ENCODE assay signal across 25 cellular contexts in genomic region chr3:179797192-179797591, GRCh38.
DNase-seq lines count a peak whose midpoint lies in the region; ATAC-seq, FAIRE-seq and TF ChIP-seq lines count a peak whose summit lies in the region.
"Had no signal": no experiment of that assay in that cellular context is flagged by ENCODE, and none has a peak within 500 bp of the region (broad histone marks: within the 10 kb centered on the region; RNA-seq: fewer than 3 reads in every experiment).

No MANE protein-coding gene starts in this region.

- H3K4me1 ChIP-seq in endodermal cell (ENCODE audit: control insufficient read depth, insufficient read depth, low read length) (peaks cover 4% of the 10 kb centered on the region), pancreas (peaks cover 0 to 26% (median 6%) of the 10 kb centered on the region in 3 donors), thyroid gland (peaks cover 0 to 3% of the 10 kb centered on the region in 2 donors)
- H3K4me1 ChIP-seq: BE2C, HAP-1 had no signal

- H3K27me3 ChIP-seq in endodermal cell (ENCODE audit: control insufficient read depth, insufficient read depth, low read length, poor library complexity, severe bottlenecking): no peaks in the 10 kb centered on the region
- H3K27me3 ChIP-seq in pancreas: no peaks in the 10 kb centered on the region
- H3K27me3 ChIP-seq in thyroid gland: no peaks in the 10 kb centered on the region
- H3K27me3 ChIP-seq: BE2C; BLaER1 treated with 17β-estradiol and CSF1 and Interleukin-3, amounts not matched to agents 10 nM and 100 nM had no signal

- CTCF ChIA-PET in activated CD8-positive, alpha-beta memory T cell treated with anti-CD3 and anti-CD28 coated beads, Interleukin-2, amount 10 ng/mL, durations not matched to agents 7 days and 5 days (lab: Charles Lee): no interaction called here

- DNase-seq in NCI-H526 (lab: John Stamatoyannopoulos, UW): peak; percentile 9 to 56
- DNase-seq in endodermal cell: no peak
- DNase-seq in pancreas: no peak
- no peak for DNase-seq in activated CD8-positive, alpha-beta memory T cell treated with anti-CD3 and anti-CD28 coated beads, Interleukin-2, amount 10 ng/mL, durations not matched to agents 7 days and 5 days
- no peak for DNase-seq in thyroid gland
- no peak for DNase-seq in NCI-H69 (lab: John Stamatoyannopoulos, UW)
- DNase-seq: 8988T; ACHN; AML-193; BE2C; CD4-positive, alpha-beta T cell; CD8-positive, alpha-beta memory T cell; DMS 273 treated with DMSO at 0.1 percent for 48 hours; DMS79; EL; GDM1; HFFc6 had no signal

- no peaks in the 10 kb centered on the region for H3K27me3 Mint-ChIP-seq in endodermal cell (ENCODE audit: insufficient read depth)
- peaks cover 4% of the 10 kb centered on the region for H3K27me3 Mint-ChIP-seq in activated CD8-positive, alpha-beta memory T cell treated with anti-CD3 and anti-CD28 coated beads, Interleukin-2, amount 10 ng/mL, durations not matched to agents 7 days and 5 days
- H3K27me3 Mint-ChIP-seq: CD4-positive, alpha-beta T cell; CD8-positive, alpha-beta memory T cell had no signal

- 89% methylated on average over 1 of the region's 1 CpG; no CpG with 5 or more reads in 1 of the 2 experiments for WGBS in endodermal cell (ENCODE audit: insufficient coverage in 1 of 2, insufficient read length in 1 of 2), 2 experiments
- 23 to 25% methylated on average over 1 of the region's 1 CpG for WGBS in pancreas, 2 donors
- 74 to 75% methylated on average over 1 of the region's 1 CpG for WGBS in thyroid gland, 2 donors

- H3K36me3 Mint-ChIP-seq in endodermal cell (ENCODE audit: low read depth): no peaks in the 10 kb centered on the region
- H3K36me3 Mint-ChIP-seq in activated CD8-positive, alpha-beta memory T cell treated with anti-CD3 and anti-CD28 coated beads, Interleukin-2, amount 10 ng/mL, durations not matched to agents 7 days and 5 days: no peaks in the 10 kb centered on the region
- H3K36me3 Mint-ChIP-seq: CD14-positive monocyte; CD8-positive, alpha-beta memory T cell had no signal

- peak; percentile 70 to 88 (median 80) for ATAC-seq in pancreas
- no peak for ATAC-seq in activated CD8-positive, alpha-beta memory T cell treated with anti-CD3 and anti-CD28 coated beads, Interleukin-2, amount 10 ng/mL, durations not matched to agents 7 days and 5 days
- ATAC-seq: A549, GM12878, GM23338 had no signal

- intact Hi-C loops in pancreas (cut with DNase I) (no loop called here), thyroid gland (cut with DNase I) (no loop called here)

- FAIRE-seq in pancreas (lab: Jason Lieb, UNC): no peak
- FAIRE-seq: A549, D721Med, GM12878, GM18507 had no signal

- H3K36me3 ChIP-seq in endodermal cell (ENCODE audit: control insufficient read depth, insufficient read depth, low read length) (no peaks in the 10 kb centered on the region), pancreas (no peaks in the 10 kb centered on the region), thyroid gland (no peaks in the 10 kb centered on the region)
- H3K36me3 ChIP-seq: BE2C; BLaER1 treated with 17β-estradiol and CSF1 and Interleukin-3, amounts not matched to agents 10 nM and 100 nM; HAP-1 had no signal

- H3K27ac Mint-ChIP-seq in endodermal cell: no peak overlapping the region
- no peak overlapping the region for H3K27ac Mint-ChIP-seq in activated CD8-positive, alpha-beta memory T cell treated with anti-CD3 and anti-CD28 coated beads, Interleukin-2, amount 10 ng/mL, durations not matched to agents 7 days and 5 days
- H3K27ac Mint-ChIP-seq: CD14-positive monocyte; CD4-positive, alpha-beta T cell; CD8-positive, alpha-beta memory T cell; GM23338; HFFc6 had no signal

- no peaks in the 10 kb centered on the region for H3K9me3 ChIP-seq in endodermal cell (ENCODE audit: control insufficient read depth, low read length)
- H3K9me3 ChIP-seq in pancreas: no peaks in the 10 kb centered on the region
- no peaks in the 10 kb centered on the region for H3K9me3 ChIP-seq in thyroid gland
- H3K9me3 ChIP-seq: A549; BE2C; BLaER1 treated with 17β-estradiol and CSF1 and Interleukin-3, amounts not matched to agents 10 nM and 100 nM; HAP-1 had no signal

- no peak overlapping the region for H3K9ac ChIP-seq in endodermal cell (ENCODE audit: extremely low read depth, low read length, poor library complexity, severe bottlenecking)
- H3K9ac ChIP-seq: BLaER1 treated with 17β-estradiol and CSF1 and Interleukin-3, amounts not matched to agents 10 nM and 100 nM had no signal

- no peak overlapping the region for H3K27ac ChIP-seq in endodermal cell (ENCODE audit: low read depth, low read length)
- no peak overlapping the region for H3K27ac ChIP-seq in pancreas
- no peak overlapping the region for H3K27ac ChIP-seq in thyroid gland
- H3K27ac ChIP-seq: A549; BLaER1 treated with 17β-estradiol and CSF1 and Interleukin-3, amounts not matched to agents 10 nM and 100 nM had no signal

- no peak for TF ChIP-seq POLR2A in thyroid gland (IDR thresholded peaks at IDR 0.05)

- H3K4me3 ChIP-seq in endodermal cell (ENCODE audit: low read length): peak overlapping the region; percentile 36
- no peak overlapping the region for H3K4me3 ChIP-seq in pancreas
- H3K4me3 ChIP-seq in thyroid gland (replicated peaks in 1 of 3): no peak overlapping the region
- H3K4me3 ChIP-seq: A549; BLaER1 treated with 17β-estradiol and CSF1 and Interleukin-3, amounts not matched to agents 10 nM and 100 nM; GM12878; GM23338; HAP-1 had no signal

- H3K9me3 Mint-ChIP-seq in endodermal cell: no peaks in the 10 kb centered on the region
- no peaks in the 10 kb centered on the region for H3K9me3 Mint-ChIP-seq in activated CD8-positive, alpha-beta memory T cell treated with anti-CD3 and anti-CD28 coated beads, Interleukin-2, amount 10 ng/mL, durations not matched to agents 7 days and 5 days (ENCODE audit: low read depth)
- H3K9me3 Mint-ChIP-seq: CD14-positive monocyte; CD4-positive, alpha-beta T cell; CD8-positive, alpha-beta memory T cell; GM23338; HFFc6 had no signal

- no peak overlapping the region for H3K4me3 Mint-ChIP-seq in endodermal cell
- H3K4me3 Mint-ChIP-seq in activated CD8-positive, alpha-beta memory T cell treated with anti-CD3 and anti-CD28 coated beads, Interleukin-2, amount 10 ng/mL, durations not matched to agents 7 days and 5 days: no peak overlapping the region
- H3K4me3 Mint-ChIP-seq: CD14-positive monocyte; CD4-positive, alpha-beta T cell; CD8-positive, alpha-beta memory T cell; GM23338; HFFc6 had no signal

- H3K4me1 Mint-ChIP-seq in endodermal cell: peaks cover 13% of the 10 kb centered on the region
- H3K4me1 Mint-ChIP-seq in activated CD8-positive, alpha-beta memory T cell treated with anti-CD3 and anti-CD28 coated beads, Interleukin-2, amount 10 ng/mL, durations not matched to agents 7 days and 5 days: no peaks in the 10 kb centered on the region
- H3K4me1 Mint-ChIP-seq: CD14-positive monocyte; CD8-positive, alpha-beta memory T cell; GM23338 had no signal

- TF ChIP-seq CTCF in endodermal cell (conservative IDR thresholded peaks at IDR 0.05): no peak
- TF ChIP-seq CTCF in pancreas (IDR thresholded peaks at IDR 0.05): no peak
- no peak for TF ChIP-seq CTCF in thyroid gland (IDR thresholded peaks at IDR 0.05)

Comparison
In these comparisons a context has a peak if more than half of its experiments do, and no peak if none do; other contexts are left out.
1. DNase-seq: peak in NCI-H526 (2 of 2); none in endodermal cell (single experiment), pancreas (0 of 6), activated CD8-positive, alpha-beta memory T cell treated with anti-CD3 and anti-CD28 coated beads, Interleukin-2, amount 10 ng/mL, durations not matched to agents 7 days and 5 days (single experiment), thyroid gland (0 of 2) and NCI-H69 (single experiment).